Comparison of ENCODE assay signal across 12 cellular contexts in the genomic region with DNA sequence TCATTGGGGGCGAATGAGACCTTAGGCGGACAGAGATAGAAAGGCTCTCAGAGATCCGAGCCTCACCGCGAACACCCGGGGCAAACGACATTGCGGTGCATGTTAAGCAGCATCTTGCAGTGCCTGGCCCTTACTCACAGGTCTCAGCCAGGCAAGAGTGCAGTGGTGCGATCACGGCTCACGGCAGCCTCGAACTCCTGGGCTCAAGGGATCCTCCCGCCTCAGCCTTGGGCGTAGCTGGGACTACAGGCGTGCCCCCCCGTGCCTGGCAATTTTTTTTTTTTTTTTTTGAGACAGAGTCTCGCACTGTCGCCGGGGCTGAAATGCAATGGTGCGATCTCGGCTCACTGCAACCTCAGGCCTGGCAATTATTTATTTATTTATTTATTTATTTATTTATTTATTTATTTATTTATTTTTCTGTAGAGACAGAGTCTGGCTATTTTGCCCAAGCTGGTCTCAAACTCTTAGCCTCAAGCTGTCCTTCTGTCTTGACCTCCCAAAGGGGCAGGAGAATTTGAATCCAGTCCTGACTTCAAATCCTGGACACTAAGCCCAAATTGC. TPM values are rescaled to one million over a fixed set of nuclear protein-coding genes. Genes with fewer than 3 reads are reported as not detected.
A peak's percentile ranks its signal among the peaks of the same experiment; 100 is the strongest.
DNase-seq lines count a peak whose midpoint lies in the region; ATAC-seq and TF ChIP-seq lines count a peak whose summit lies in the region.
"Had no signal": no experiment of that assay in that cellular context is flagged by ENCODE, and none has a peak within 500 bp of the region (broad histone marks: within the 10 kb centered on the region; RNA-seq: fewer than 3 reads in every experiment).

No MANE protein-coding gene starts in this region.

- peak; percentile 13 for DNase-seq in activated CD4-positive, alpha-beta T cell treated with anti-CD3 and anti-CD28 coated beads for 36 hours
- no peak for DNase-seq in activated CD4-positive, alpha-beta T cell treated with anti-CD3 and anti-CD28 coated beads for 4 hours
- no peak for DNase-seq in WERI-Rb-1
- no peak for DNase-seq in AG08395 (ENCODE audit: low spot score)
- DNase-seq in NOMO-1 (lab: John Stamatoyannopoulos, UW; ENCODE audit: unreplicated experiment in 2 of 2): no peak
- DNase-seq: activated CD4-positive, alpha-beta T cell treated with anti-CD3 and anti-CD28 coated beads for 48 hours; NCI-H446 had no signal

- no peaks in the 10 kb centered on the region for H3K36me3 Mint-ChIP-seq in activated CD4-positive, alpha-beta T cell treated with anti-CD3 and anti-CD28 coated beads for 36 hours (ENCODE audit: low read depth)

- POLR2A ChIA-PET in activated CD4-positive, alpha-beta T cell treated with anti-CD3 and anti-CD28 coated beads for 36 hours (lab: Charles Lee): no interaction called here

- H3K9ac ChIP-seq in iPS-18a (ENCODE audit: low read length) (no peak overlapping the region), subcutaneous abdominal adipose tissue (ENCODE audit: low read length in 5 of 5) (no peak overlapping the region)

- ATAC-seq in activated CD4-positive, alpha-beta T cell treated with anti-CD3 and anti-CD28 coated beads for 36 hours: peak; percentile 7
- ATAC-seq in GM21576 (IDR thresholded peaks at IDR 0.05; ENCODE audit: unreplicated experiment): no peak

- H3K27me3 ChIP-seq in WERI-Rb-1 (ENCODE audit: insufficient read depth, low read depth, severe bottlenecking): no peaks in the 10 kb centered on the region
- peaks cover 41% of the 10 kb centered on the region for H3K27me3 ChIP-seq in iPS-18a (ENCODE audit: control insufficient read depth, insufficient read depth, low read length)
- H3K27me3 ChIP-seq in subcutaneous abdominal adipose tissue (ENCODE audit: control insufficient read depth in 5 of 5, insufficient read depth in 4 of 5, low read length in 5 of 5): peaks cover 0 to 16% (median 7%) of the 10 kb centered on the region in 5 donors

- H3K27me3 Mint-ChIP-seq in activated CD4-positive, alpha-beta T cell treated with anti-CD3 and anti-CD28 coated beads for 36 hours: peaks cover 32% of the 10 kb centered on the region

- intact Hi-C loops in activated CD4-positive, alpha-beta T cell treated with anti-CD3 and anti-CD28 coated beads for 36 hours (cut with DNase I, micrococcal nuclease): no loop called here

- H3K27ac ChIP-seq in WERI-Rb-1: no peak overlapping the region
- H3K27ac ChIP-seq in iPS-18a (ENCODE audit: low read length): no peak overlapping the region
- no peak overlapping the region for H3K27ac ChIP-seq in subcutaneous abdominal adipose tissue (ENCODE audit: low read depth, low read length)
- H3K27ac ChIP-seq: BLaER1 treated with 17β-estradiol and CSF1 and Interleukin-3, amounts not matched to agents 10 nM and 100 nM; neutrophil had no signal

- no peaks in the 10 kb centered on the region for H3K9me3 Mint-ChIP-seq in activated CD4-positive, alpha-beta T cell treated with anti-CD3 and anti-CD28 coated beads for 36 hours (ENCODE audit: low read depth)

- peak overlapping the region; percentile 40 for H3K4me3 Mint-ChIP-seq in activated CD4-positive, alpha-beta T cell treated with anti-CD3 and anti-CD28 coated beads for 36 hours

- no peaks in the 10 kb centered on the region for H3K4me1 ChIP-seq in iPS-18a (ENCODE audit: control insufficient read depth, low read depth, low read length)
- peaks cover 3 to 20% (median 18%) of the 10 kb centered on the region in 5 donors for H3K4me1 ChIP-seq in subcutaneous abdominal adipose tissue (ENCODE audit: control insufficient read depth in 5 of 5, insufficient read depth in 5 of 5, low read length in 5 of 5)

- H3K27ac Mint-ChIP-seq in activated CD4-positive, alpha-beta T cell treated with anti-CD3 and anti-CD28 coated beads for 36 hours: no peak overlapping the region

- TF ChIP-seq CTCF in WERI-Rb-1 (IDR thresholded peaks at IDR 0.05; ENCODE audit: low read depth, low read length): no peak

- no peaks in the 10 kb centered on the region for H3K36me3 ChIP-seq in WERI-Rb-1
- H3K36me3 ChIP-seq in iPS-18a (ENCODE audit: control insufficient read depth, low read depth, low read length): no peaks in the 10 kb centered on the region
- H3K36me3 ChIP-seq in subcutaneous abdominal adipose tissue (ENCODE audit: control insufficient read depth in 5 of 5, insufficient read depth in 5 of 5, low read length in 5 of 5): no peaks in the 10 kb centered on the region
- H3K36me3 ChIP-seq: BLaER1 treated with 17β-estradiol and CSF1 and Interleukin-3, amounts not matched to agents 10 nM and 100 nM; neutrophil had no signal

- peak overlapping the region; percentile 73 for H3K4me3 ChIP-seq in WERI-Rb-1 (ENCODE audit: low read depth, low read length)
- peak overlapping the region; percentile 23 for H3K4me3 ChIP-seq in iPS-18a (ENCODE audit: low read length)
- peak overlapping the region; percentile 45 to 70 (median 69) for H3K4me3 ChIP-seq in subcutaneous abdominal adipose tissue (ENCODE audit: low read depth in 1 of 5, low read length in 5 of 5)

- no peaks in the 10 kb centered on the region for H3K9me3 ChIP-seq in WERI-Rb-1 (ENCODE audit: severe bottlenecking)
- no peaks in the 10 kb centered on the region for H3K9me3 ChIP-seq in iPS-18a (ENCODE audit: control insufficient read depth, low read depth, low read length)
- H3K9me3 ChIP-seq in subcutaneous abdominal adipose tissue (ENCODE audit: control insufficient read depth in 5 of 5, low read length in 5 of 5): no peaks in the 10 kb centered on the region
- H3K9me3 ChIP-seq: neutrophil had no signal

- CTCF ChIA-PET in activated CD4-positive, alpha-beta T cell treated with anti-CD3 and anti-CD28 coated beads for 36 hours (lab: Charles Lee): interaction anchor here (4.2 kb wide), 1 partner anchor 13 kb away, joined by 18 read pairs; no protein-coding TSS in a partner anchor

- peaks cover 5% of the 10 kb centered on the region for H3K4me1 Mint-ChIP-seq in activated CD4-positive, alpha-beta T cell treated with anti-CD3 and anti-CD28 coated beads for 36 hours

RNA-seq across cellular contexts. Expression of gene LAMA3, which starts 1.3 kb away (rescaled TPM):
- total RNA-seq in activated CD4-positive, alpha-beta T cell treated with anti-CD3 and anti-CD28 coated beads for 36 hours: under 1 TPM; 0.07 to 0.09 TPM

RNA-seq across cellular contexts. Expression of gene ANKRD29, which starts 27.9 kb away (rescaled TPM):
- under 1 TPM; 0.21 TPM for total RNA-seq in activated CD4-positive, alpha-beta T cell treated with anti-CD3 and anti-CD28 coated beads for 36 hours

Comparison
In these comparisons a context has a peak if more than half of its experiments do, and no peak if none do; other contexts are left out.
1. H3K4me3 ChIP-seq: peak in every context shown above with its lines; median percentile 73 in WERI-Rb-1; 69 in subcutaneous abdominal adipose tissue; 23 in iPS-18a.